19 cellular contexts compared by ENCODE assay signal in the genomic region with DNA sequence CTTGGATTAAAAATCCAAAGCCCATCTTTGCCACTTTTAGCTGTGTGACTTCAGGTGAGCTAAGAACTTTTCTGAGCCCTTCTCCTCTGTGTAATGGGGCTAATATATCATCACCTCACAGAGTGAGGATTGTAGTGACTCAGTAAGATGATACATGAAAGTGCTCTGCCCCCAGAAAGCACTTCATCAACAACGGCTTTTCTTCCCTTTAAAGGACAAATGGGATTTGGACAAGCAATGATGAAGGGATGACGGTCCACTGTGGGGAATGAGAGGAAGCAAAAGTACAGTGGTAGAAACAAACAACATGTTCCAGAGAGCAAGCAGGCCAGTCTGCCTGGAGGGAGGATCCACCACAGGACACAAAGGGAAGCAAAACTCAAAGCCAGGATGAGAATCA. TPM values are rescaled to one million over a fixed set of nuclear protein-coding genes. Genes with fewer than 3 reads are reported as not detected.
A peak's percentile ranks its signal among the peaks of the same experiment; 100 is the strongest.
DNase-seq lines count a peak whose midpoint lies in the region; ATAC-seq and TF ChIP-seq lines count a peak whose summit lies in the region.
"Had no signal": no experiment of that assay in that cellular context is flagged by ENCODE, and none has a peak within 500 bp of the region (broad histone marks: within the 10 kb centered on the region; RNA-seq: fewer than 3 reads in every experiment).

No MANE protein-coding gene starts in this region.

- no peak overlapping the region for H3K4ac ChIP-seq in H9 (ENCODE audit: low read depth, low read length)

- H3K4me3 Mint-ChIP-seq in activated T-cell treated with anti-CD3 and anti-CD28 coated beads, Interleukin-2, amount 50 U/mL, for 24 hours: no peak overlapping the region
- no peak overlapping the region for H3K4me3 Mint-ChIP-seq in H9
- H3K4me3 Mint-ChIP-seq in activated naive CD8-positive, alpha-beta T cell treated with anti-CD3 and anti-CD28 coated beads, Interleukin-2, amount 50 U/mL, for 24 hours: no peak overlapping the region
- H3K4me3 Mint-ChIP-seq: CD4-positive, CD25-positive, alpha-beta regulatory T cell had no signal

- no peak overlapping the region for H3K56ac ChIP-seq in H9 (ENCODE audit: insufficient read length, low read depth, low read length)

- H3K79me1 ChIP-seq in H9 (ENCODE audit: insufficient read depth, low read depth, low read length, poor library complexity, severe bottlenecking): no peaks in the 10 kb centered on the region

- H4K91ac ChIP-seq in H9 (ENCODE audit: insufficient read length, low read depth, low read length): no peak overlapping the region

- no peak for DNase-seq in activated T-cell treated with anti-CD3 and anti-CD28 coated beads, Interleukin-2, amount 50 U/mL, for 24 hours
- no peak for DNase-seq in activated T-cell treated with anti-CD3 and anti-CD28 coated beads, Interleukin-2, amount 50 U/mL, for 48 hours
- DNase-seq in H9 (no peak), GDM1 (lab: John Stamatoyannopoulos, UW) (no peak), GOT3 (lab: John Stamatoyannopoulos, UW) (no peak), WERI-Rb-1 (no peak)
- no peak for DNase-seq in activated naive CD8-positive, alpha-beta T cell treated with anti-CD3 and anti-CD28 coated beads, Interleukin-2, amount 50 U/mL, for 24 hours
- DNase-seq: Calu3; CD4-positive, CD25-positive, alpha-beta regulatory T cell; DMS79; GF-D8; Kasumi-1; NCI-H187 treated with DMSO at 0.1 percent for 48 hours; NCI-H446; NCI-H774; PC-9 had no signal

- no peak overlapping the region for H3K4me3 ChIP-seq in skeletal muscle satellite cell (ENCODE audit: low read length)
- no peak overlapping the region for H3K4me3 ChIP-seq in WERI-Rb-1 (ENCODE audit: low read depth, low read length)
- H3K4me3 ChIP-seq: A549, HAP-1, PC-9 had no signal

- H3K27me3 ChIP-seq in H9 (ENCODE audit: insufficient read depth, low read length) (no peaks in the 10 kb centered on the region), skeletal muscle satellite cell (ENCODE audit: control insufficient read depth, insufficient read depth, low read length) (no peaks in the 10 kb centered on the region), WERI-Rb-1 (ENCODE audit: insufficient read depth, low read depth, severe bottlenecking) (no peaks in the 10 kb centered on the region)

- H2AFZ ChIP-seq in H9 (ENCODE audit: low read length): no peak overlapping the region
- H2AFZ ChIP-seq: PC-9 had no signal

- no peaks in the 10 kb centered on the region for H4K20me1 ChIP-seq in H9 (ENCODE audit: control insufficient read depth, insufficient read depth, insufficient read length)

- no peak overlapping the region for H2AK5ac ChIP-seq in H9 (ENCODE audit: insufficient read length, low read length)

- peak overlapping the region; percentile 90 for H3K27ac Mint-ChIP-seq in activated T-cell treated with anti-CD3 and anti-CD28 coated beads, Interleukin-2, amount 50 U/mL, for 24 hours
- H3K27ac Mint-ChIP-seq in H9: peak overlapping the region in 2 of 3 experiments; percentile 1 to 7; a peak in 1 of 7 replicates
- peak overlapping the region; percentile 66 for H3K27ac Mint-ChIP-seq in activated naive CD8-positive, alpha-beta T cell treated with anti-CD3 and anti-CD28 coated beads, Interleukin-2, amount 50 U/mL, for 24 hours

- no peak overlapping the region for H2BK12ac ChIP-seq in H9 (ENCODE audit: insufficient read length, low read depth, low read length)

- H3K79me2 ChIP-seq in H9 (ENCODE audit: insufficient read depth, low read length): no peaks in the 10 kb centered on the region

- H3K9me3 Mint-ChIP-seq in activated T-cell treated with anti-CD3 and anti-CD28 coated beads, Interleukin-2, amount 50 U/mL, for 24 hours: no peaks in the 10 kb centered on the region
- no peaks in the 10 kb centered on the region for H3K9me3 Mint-ChIP-seq in H9
- no peaks in the 10 kb centered on the region for H3K9me3 Mint-ChIP-seq in activated naive CD8-positive, alpha-beta T cell treated with anti-CD3 and anti-CD28 coated beads, Interleukin-2, amount 50 U/mL, for 24 hours
- H3K9me3 Mint-ChIP-seq: CD4-positive, CD25-positive, alpha-beta regulatory T cell had no signal

- H3K36me3 ChIP-seq in skeletal muscle satellite cell (ENCODE audit: insufficient read depth, low read length) (peaks cover 55% of the 10 kb centered on the region), WERI-Rb-1 (peaks cover 72% of the 10 kb centered on the region)

- no peaks in the 10 kb centered on the region for H3K4me1 ChIP-seq in H9 (ENCODE audit: insufficient read depth, low read length)
- peaks cover 7% of the 10 kb centered on the region for H3K4me1 ChIP-seq in skeletal muscle satellite cell (ENCODE audit: control insufficient read depth, insufficient read depth, low read length)
- H3K4me1 ChIP-seq: A549, HAP-1 had no signal

- H3K4me2 ChIP-seq in H9 (ENCODE audit: insufficient read depth, insufficient read length, low read length): no peak overlapping the region
- H3K4me2 ChIP-seq in skeletal muscle satellite cell (ENCODE audit: low read length): no peak overlapping the region
- H3K4me2 ChIP-seq: A549, PC-9 had no signal

- no peak overlapping the region for H2BK5ac ChIP-seq in H9 (ENCODE audit: insufficient read length, low read length)

- H3K9me3 ChIP-seq in H9 (ENCODE audit: control insufficient read depth, low read depth, low read length) (no peaks in the 10 kb centered on the region), skeletal muscle satellite cell (replicated peaks; ENCODE audit: low read length) (no peaks in the 10 kb centered on the region), WERI-Rb-1 (ENCODE audit: severe bottlenecking) (no peaks in the 10 kb centered on the region)
- H3K9me3 ChIP-seq: A549, HAP-1 had no signal

- H3K9ac ChIP-seq in H9 (ENCODE audit: extremely low read depth, insufficient read length, low read length) (no peak overlapping the region), skeletal muscle satellite cell (ENCODE audit: low read depth, low read length) (peak overlapping the region; percentile 9)

- H3K18ac ChIP-seq in H9 (ENCODE audit: insufficient read length, low read depth, low read length): no peak overlapping the region

- no peak for ATAC-seq in activated naive CD8-positive, alpha-beta T cell treated with anti-CD3 and anti-CD28 coated beads, Interleukin-2, amount 50 U/mL, for 24 hours

- no peaks in the 10 kb centered on the region for H3K23me2 ChIP-seq in H9 (ENCODE audit: insufficient read length, low read depth, low read length, poor library complexity, severe bottlenecking)

- H3K27me3 Mint-ChIP-seq in activated T-cell treated with anti-CD3 and anti-CD28 coated beads, Interleukin-2, amount 50 U/mL, for 24 hours: no peaks in the 10 kb centered on the region
- no peaks in the 10 kb centered on the region for H3K27me3 Mint-ChIP-seq in H9 (ENCODE audit: low read depth)
- H3K27me3 Mint-ChIP-seq in activated naive CD8-positive, alpha-beta T cell treated with anti-CD3 and anti-CD28 coated beads, Interleukin-2, amount 50 U/mL, for 24 hours: no peaks in the 10 kb centered on the region
- H3K27me3 Mint-ChIP-seq: CD4-positive, CD25-positive, alpha-beta regulatory T cell had no signal

- WGBS in H9 (ENCODE audit: extremely low coverage, insufficient read length, low lambda C conversion rate): no CpG with 5 or more reads among the region's 2 CpGs

- no peak for TF ChIP-seq CTCF in H9 (conservative IDR thresholded peaks at IDR 0.05)
- TF ChIP-seq CTCF in WERI-Rb-1 (IDR thresholded peaks at IDR 0.05; ENCODE audit: low read depth, low read length): no peak

- H2BK120ac ChIP-seq in H9 (ENCODE audit: low read depth, low read length, poor library complexity, severe bottlenecking): no peak overlapping the region

- H3K4me1 Mint-ChIP-seq in activated T-cell treated with anti-CD3 and anti-CD28 coated beads, Interleukin-2, amount 50 U/mL, for 24 hours (ENCODE audit: low read depth): peaks cover 22% of the 10 kb centered on the region
- no peaks in the 10 kb centered on the region for H3K4me1 Mint-ChIP-seq in H9
- peaks cover 17% of the 10 kb centered on the region for H3K4me1 Mint-ChIP-seq in activated naive CD8-positive, alpha-beta T cell treated with anti-CD3 and anti-CD28 coated beads, Interleukin-2, amount 50 U/mL, for 24 hours

- no peak overlapping the region for H3K14ac ChIP-seq in H9 (ENCODE audit: insufficient read depth, low read length)

- H3K27ac ChIP-seq in H9 (ENCODE audit: insufficient read length, low read depth, low read length) (no peak overlapping the region), WERI-Rb-1 (no peak overlapping the region)
- H3K27ac ChIP-seq: A549, PC-9 had no signal

- H4K8ac ChIP-seq in H9 (replicated peaks; ENCODE audit: insufficient read length, low read depth, low read length): no peak overlapping the region

- H3K23ac ChIP-seq in H9 (ENCODE audit: insufficient read length, low read depth, low read length): no peak overlapping the region

- no peak overlapping the region for H2BK20ac ChIP-seq in H9 (ENCODE audit: low read depth, low read length, poor library complexity, severe bottlenecking)

- no peak overlapping the region for H2BK15ac ChIP-seq in H9 (ENCODE audit: low read depth, low read length)

- no peak overlapping the region for H3T11ph ChIP-seq in H9 (ENCODE audit: low read length)

- peaks cover 97% of the 10 kb centered on the region for H3K36me3 Mint-ChIP-seq in activated T-cell treated with anti-CD3 and anti-CD28 coated beads, Interleukin-2, amount 50 U/mL, for 24 hours (ENCODE audit: low read depth)
- H3K36me3 Mint-ChIP-seq in H9 (ENCODE audit: insufficient read depth in 1 of 3, low read depth in 3 of 3): peaks cover 22 to 57% (median 51%) of the 10 kb centered on the region in 3 experiments; a peak in 6 of 7 replicates
- peaks cover 56% of the 10 kb centered on the region for H3K36me3 Mint-ChIP-seq in activated naive CD8-positive, alpha-beta T cell treated with anti-CD3 and anti-CD28 coated beads, Interleukin-2, amount 50 U/mL, for 24 hours (ENCODE audit: low read depth)

- no peak overlapping the region for H4K5ac ChIP-seq in H9 (ENCODE audit: insufficient read length, low read depth, low read length)

RNA-seq across cellular contexts. Expression of a gene that starts 14.3 kb away (rescaled TPM):
- 0.31 TPM in 1 of 2 replicates, not detected in the other for total RNA-seq in H9 (2021)
- total RNA-seq in skeletal muscle satellite cell (2012; rRNA removed): not detected in 2 replicates

RNA-seq across cellular contexts. Expression of a gene that starts 19.9 kb away (rescaled TPM):
- 51.0 and 51.7 TPM in 2 replicates for total RNA-seq in H9 (2021)
- total RNA-seq in skeletal muscle satellite cell (2012; rRNA removed): 12.7 and 17.0 TPM in 2 replicates

RNA-seq across cellular contexts. Expression of a gene that starts 26.3 kb away (rescaled TPM):
- 72.8 and 75.8 TPM in 2 replicates for total RNA-seq in H9 (2021)
- 37.4 and 40.6 TPM in 2 replicates for total RNA-seq in skeletal muscle satellite cell (2012; rRNA removed)

RNA-seq across cellular contexts. Expression of a gene that starts 26.5 kb away (rescaled TPM):
- 52.3 and 55.3 TPM in 2 replicates for total RNA-seq in H9 (2021)
- 32.2 and 36.7 TPM in 2 replicates for total RNA-seq in skeletal muscle satellite cell (2012; rRNA removed)

RNA-seq across cellular contexts. Expression of a gene that starts 35.5 kb away (rescaled TPM):
- 36.3 and 36.4 TPM in 2 replicates for total RNA-seq in H9 (2021)
- 8.6 and 17.5 TPM in 2 replicates for total RNA-seq in skeletal muscle satellite cell (2012; rRNA removed)

Comparison
In these comparisons a context has a peak if more than half of its experiments do, and no peak if none do; other contexts are left out.
1. H3K27ac Mint-ChIP-seq: peak in every context shown above with its lines; median percentile 90 in activated T-cell treated with anti-CD3 and anti-CD28 coated beads, Interleukin-2, amount 50 U/mL, for 24 hours; 66 in activated naive CD8-positive, alpha-beta T cell treated with anti-CD3 and anti-CD28 coated beads, Interleukin-2, amount 50 U/mL, for 24 hours; 4 in H9.